Comparison of ENCODE assay signal across 6 cellular contexts in the genomic region with DNA sequence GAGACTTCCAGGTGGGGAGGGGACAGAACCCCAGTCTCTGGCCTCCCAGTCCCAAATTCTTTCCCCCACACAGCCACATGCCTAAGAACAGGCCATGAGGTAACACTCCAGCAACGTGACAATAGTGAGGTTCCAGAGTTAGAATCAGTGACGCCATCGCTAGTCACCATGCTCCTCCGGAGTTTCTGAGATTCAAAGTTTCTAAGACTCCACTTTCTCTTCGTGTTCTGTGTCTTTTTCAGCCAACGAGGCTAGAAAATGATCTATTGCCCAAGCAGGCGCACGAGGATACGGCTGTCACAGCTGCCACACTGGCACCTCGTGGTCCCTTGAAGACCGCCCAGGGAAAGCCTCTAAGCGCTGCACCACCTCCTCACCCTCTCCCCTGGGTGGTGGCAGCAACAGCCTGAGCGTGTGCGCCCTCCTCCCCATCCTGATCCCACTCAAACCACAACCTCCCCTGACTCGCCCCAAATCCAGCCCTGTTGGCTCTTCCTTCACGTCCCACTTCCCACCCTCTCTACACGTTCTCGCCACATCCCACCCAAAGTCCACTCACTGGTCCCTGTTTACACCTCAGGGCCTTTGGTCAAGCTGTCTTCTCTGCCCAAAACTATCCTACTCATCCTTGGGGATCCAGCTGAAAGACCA. TPM values are rescaled to one million over a fixed set of nuclear protein-coding genes. Genes with fewer than 3 reads are reported as not detected.
A peak's percentile ranks its signal among the peaks of the same experiment; 100 is the strongest.
DNase-seq lines count a peak whose midpoint lies in the region; ATAC-seq and TF ChIP-seq lines count a peak whose summit lies in the region.

No MANE protein-coding gene starts in this region.

- no peak for TF ChIP-seq CTCF in foreskin keratinocyte (conservative IDR thresholded peaks at IDR 0.05)

- ATAC-seq in foreskin keratinocyte = peak; percentile 2

- H3K27ac ChIP-seq in foreskin keratinocyte = peak overlapping the region; percentile 52

- no peaks in the 10 kb centered on the region for H3K27me3 ChIP-seq in foreskin keratinocyte

- DNase-seq in activated CD4-positive, alpha-beta T cell treated with anti-CD3 and anti-CD28 coated beads for 24 hours (ENCODE audit: low read depth in 2 of 2) = peak; percentile 20 to 26
- DNase-seq in activated CD4-positive, alpha-beta T cell treated with anti-CD3 and anti-CD28 coated beads for 1 hour = no peak
- peak; percentile 49 for DNase-seq in activated CD4-positive, CD25-positive, alpha-beta regulatory T cell treated with anti-CD3 and anti-CD28 coated beads, Interleukin-2, amount 50 U/mL, for 72 hours
- DNase-seq in foreskin keratinocyte (peak in 1 of 2 donors; percentile 42), A172 (ENCODE audit: low spot score) (no peak)
- peak; percentile 12 to 39 (median 20) for DNase-seq in stimulated activated CD4-positive, alpha-beta T cell treated with anti-CD3 and anti-CD28 coated beads, TNF-alpha, amount 100 ng/mL, for 24 hours (ENCODE audit: low read depth in 3 of 3)

- no peaks in the 10 kb centered on the region for H3K4me1 ChIP-seq in foreskin keratinocyte

RNA-seq across cellular contexts. Expression of a gene that starts 1.0 kb away (rescaled TPM):
- 59.3 and 63.6 TPM in 2 replicates for total RNA-seq in foreskin keratinocyte
- 93.7 and 106 TPM in 2 replicates for polyA plus RNA-seq in foreskin keratinocyte
- 45.8 and 51.4 TPM in 2 replicates for total RNA-seq in A172 (2014; rRNA removed; shearing (Covaris generic))

RNA-seq across cellular contexts. Expression of a gene that starts 2.8 kb away (rescaled TPM):
- total RNA-seq in foreskin keratinocyte = not detected in 2 replicates
- polyA plus RNA-seq in foreskin keratinocyte = 0.07 and 0.14 TPM in 2 replicates
- total RNA-seq in A172 (2014; rRNA removed; shearing (Covaris generic)) = not detected in 2 replicates

RNA-seq across cellular contexts. Expression of a gene that starts 28.1 kb away (rescaled TPM):
- total RNA-seq in foreskin keratinocyte = not detected in 2 replicates
- polyA plus RNA-seq in foreskin keratinocyte = not detected in 2 replicates
- total RNA-seq in A172 (2014; rRNA removed; shearing (Covaris generic)) = not detected in 2 replicates

RNA-seq across cellular contexts. Expression of a gene that starts 28.3 kb away (rescaled TPM):
- 617 and 692 TPM in 2 replicates for total RNA-seq in foreskin keratinocyte
- 632 and 778 TPM in 2 replicates for polyA plus RNA-seq in foreskin keratinocyte
- total RNA-seq in A172 (2014; rRNA removed; shearing (Covaris generic)) = 1,091 and 1,235 TPM in 2 replicates

RNA-seq across cellular contexts. Expression of a gene that starts 39.1 kb away (rescaled TPM):
- 574 and 576 TPM in 2 replicates for total RNA-seq in foreskin keratinocyte
- 644 and 645 TPM in 2 replicates for polyA plus RNA-seq in foreskin keratinocyte
- total RNA-seq in A172 (2014; rRNA removed; shearing (Covaris generic)) = 173 and 183 TPM in 2 replicates

Comparison
In these comparisons a context has a peak if more than half of its experiments do, and no peak if none do; other contexts are left out.
1. DNase-seq: peak in activated CD4-positive, alpha-beta T cell treated with anti-CD3 and anti-CD28 coated beads for 24 hours (2 of 2), activated CD4-positive, CD25-positive, alpha-beta regulatory T cell treated with anti-CD3 and anti-CD28 coated beads, Interleukin-2, amount 50 U/mL, for 72 hours (single experiment) and stimulated activated CD4-positive, alpha-beta T cell treated with anti-CD3 and anti-CD28 coated beads, TNF-alpha, amount 100 ng/mL, for 24 hours (3 of 3); none in activated CD4-positive, alpha-beta T cell treated with anti-CD3 and anti-CD28 coated beads for 1 hour (single experiment) and A172 (single experiment).